ENCODE assay signal across 1 cellular context in the genomic region with DNA sequence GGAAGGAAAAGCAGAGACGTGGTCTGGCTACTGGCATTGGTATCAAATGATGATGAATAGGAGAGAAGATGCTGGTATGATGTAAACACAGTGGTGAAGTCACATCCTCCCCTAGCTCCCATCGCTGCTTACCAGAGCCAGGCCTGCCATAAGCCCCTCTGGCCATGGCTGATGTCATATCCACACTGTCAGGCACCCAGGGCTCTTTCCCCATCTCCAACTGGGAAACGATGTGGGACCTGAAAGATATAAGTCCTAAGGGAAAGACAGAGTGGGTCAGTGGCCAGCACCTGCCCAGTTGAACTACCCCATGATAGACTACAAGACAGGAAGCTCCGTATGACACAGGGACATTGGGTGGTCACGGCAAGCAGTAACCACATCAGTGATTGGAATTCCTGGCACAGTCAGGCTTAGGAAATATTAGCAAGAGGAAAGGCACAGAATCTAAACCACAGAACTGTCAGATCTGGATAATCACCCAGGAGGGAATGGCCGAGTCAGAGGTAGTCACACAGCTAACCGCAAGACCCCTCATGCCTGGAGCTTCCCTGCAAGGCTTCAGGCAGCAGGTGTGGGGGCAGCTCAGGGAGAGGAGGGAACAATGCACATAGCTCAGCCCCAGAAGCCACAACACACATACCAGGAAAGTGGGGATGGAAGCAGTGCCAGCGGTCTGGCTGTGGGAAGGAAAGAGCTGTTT.
TF ChIP-seq lines count a peak whose summit lies in the region.

No MANE protein-coding gene starts in this region.

TF ChIP-seq in K562, 482 proteins besides CTCF, POLR2A, EP300 and RAD21:
- TF ChIP-seq GATA2 (CRISPR knock-in tag; IDR thresholded peaks at IDR 0.05) (0 out of 2 replicates have a peak, but pooled peaks have one; percentile 14), ZNF717 (CRISPR knock-in tag; IDR thresholded peaks at IDR 0.05) (no peak)
TF ChIP-seq in K562: peak in this region for 1.
